21 cellular contexts compared by ENCODE assay signal in genomic region chr2:15388406-15389325, GRCh38.
A peak's percentile ranks its signal among the peaks of the same experiment; 100 is the strongest.
DNase-seq lines count a peak whose midpoint lies in the region; ATAC-seq, FAIRE-seq and TF ChIP-seq lines count a peak whose summit lies in the region.
"Had no signal": no experiment of that assay in that cellular context is flagged by ENCODE, and none has a peak within 500 bp of the region (broad histone marks: within the 10 kb centered on the region; RNA-seq: fewer than 3 reads in every experiment).

No MANE protein-coding gene starts in this region.

- H3K27ac ChIP-seq in HepG2 (ENCODE audit: extremely low read length, insufficient read depth, low read length) (no peak overlapping the region), right lobe of liver (no peak overlapping the region), mesendoderm (ENCODE audit: low read depth, low read length) (no peak overlapping the region)
- H3K27ac ChIP-seq: BLaER1, SJCRH30 had no signal

- DNase-seq in HepG2 (ENCODE audit: low spot score) (peak; percentile 5), right lobe of liver (no peak), SK-N-DZ (ENCODE audit: low spot score) (peak; percentile 91), mesendoderm (peak; percentile 12), SHP77 treated with DMSO at 0.1 percent for 48 hours (lab: John Stamatoyannopoulos, UW) (no peak), nucleus accumbens (lab: John Stamatoyannopoulos, UW) (no peak)
- DNase-seq: Calu3; CD4-positive, alpha-beta memory T cell; DMS79; HFFc6; MG63; NCI-H1048; NCI-H1436; NCI-H2029; NCI-H2171; NCI-H446; NK-92 treated with Interleukin-12 subunit alpha and Interleukin-12 subunit beta, amount 100 ng/mL, for 24 hours; SJCRH30 had no signal

- H3K79me2 ChIP-seq in HepG2 (ENCODE audit: insufficient read depth, low read length), result no peaks in the 10 kb centered on the region
- no peaks in the 10 kb centered on the region for H3K79me2 ChIP-seq in mesendoderm (ENCODE audit: control insufficient read depth, insufficient read depth, low read length)

- H3K4ac ChIP-seq in mesendoderm (ENCODE audit: low read depth, low read length), result no peak overlapping the region

- H2BK5ac ChIP-seq in mesendoderm (ENCODE audit: low read length), result no peak overlapping the region

- H3K4me3 ChIP-seq in HepG2 (replicated peaks in 1 of 3; ENCODE audit: insufficient read depth in 1 of 3, low read depth in 2 of 3, low read length in 3 of 3), result no peak overlapping the region
- H3K4me3 ChIP-seq in right lobe of liver, result no peak overlapping the region
- H3K4me3 ChIP-seq in mesendoderm (ENCODE audit: low read length), result no peak overlapping the region
- H3K4me3 ChIP-seq: BLaER1, MG63, SJCRH30 had no signal

- in situ Hi-C loops in HepG2 (cut with HindIII; ENCODE audit: extremely low pct_ligation_motif_present, low pct_unique_long_range_greater_than_20kb), result no loop called here

- H3K27me3 ChIP-seq in HepG2 (ENCODE audit: control insufficient read depth in 1 of 2, insufficient read depth in 2 of 2, low read length in 2 of 2) (no peaks in the 10 kb centered on the region), right lobe of liver (no peaks in the 10 kb centered on the region), mesendoderm (ENCODE audit: insufficient read depth, low read length, poor library complexity) (no peaks in the 10 kb centered on the region)
- H3K27me3 ChIP-seq: BLaER1, MG63, SJCRH30 had no signal

- no peak overlapping the region for H2BK15ac ChIP-seq in mesendoderm (replicated peaks; ENCODE audit: low read depth)

- H3K79me1 ChIP-seq in mesendoderm (ENCODE audit: low read length), result no peaks in the 10 kb centered on the region

- intact Hi-C loops in HepG2 (cut with micrococcal nuclease; ENCODE audit: unreplicated experiment), result no loop called here
- intact Hi-C loops in right lobe of liver (cut with DNase I), result no loop called here

- TF ChIP-seq CTCF in HepG2 (CRISPR knock-in tag; IDR thresholded peaks at IDR 0.05), result no peak
- TF ChIP-seq CTCF in right lobe of liver (IDR thresholded peaks at IDR 0.05), result no peak

- 97% methylated on average over 5 of the region's 5 CpGs for WGBS in HepG2 (ENCODE audit: low lambda C conversion rate)
- 89% methylated on average over 4 of the region's 5 CpGs for WGBS in right lobe of liver (ENCODE audit: insufficient coverage, low coverage, low lambda C conversion rate, missing lambda C conversion rate)
- WGBS in mesendoderm (ENCODE audit: extremely low coverage, insufficient coverage, low lambda C conversion rate), result no CpG with 5 or more reads among the region's 5 CpGs

- TF ChIP-seq EP300 in HepG2 (IDR thresholded peaks at IDR 0.05; ENCODE audit: low read depth in 2 of 2, low read length in 2 of 2) (no peak), HepG2 (CRISPR knock-in tag; IDR thresholded peaks at IDR 0.05; ENCODE audit: borderline replicate concordance) (no peak)

- no peak overlapping the region for H4K8ac ChIP-seq in mesendoderm (ENCODE audit: low read depth, low read length)

- no peak overlapping the region for H2BK120ac ChIP-seq in mesendoderm (ENCODE audit: low read depth, low read length)

- no peak overlapping the region for H4K5ac ChIP-seq in mesendoderm (ENCODE audit: low read length)

- CTCF ChIA-PET in HepG2 (lab: Yijun Ruan, JAX; ENCODE audit: low intra/inter-chr PET ratio, low total read pairs), result no interaction called here

- 0 out of 2 replicates have a peak, but pooled peaks cover 4% of the 10 kb centered on the region for H3K9me3 ChIP-seq in HepG2 (ENCODE audit: low read length)
- H3K9me3 ChIP-seq in right lobe of liver, result no peaks in the 10 kb centered on the region
- H3K9me3 ChIP-seq: BLaER1, MG63, SJCRH30 had no signal

- H4K20me1 ChIP-seq in HepG2 (ENCODE audit: insufficient read depth, low read length), result no peaks in the 10 kb centered on the region
- H4K20me1 ChIP-seq: BLaER1 had no signal

- ATAC-seq in HepG2 (no peak), right lobe of liver (no peak), GM18907 (IDR thresholded peaks at IDR 0.05; ENCODE audit: unreplicated experiment) (no peak)

- no peak for FAIRE-seq in HepG2 (lab: Jason Lieb, UNC)
- FAIRE-seq: H54 had no signal

- no peak overlapping the region for H3K56ac ChIP-seq in mesendoderm (ENCODE audit: low read length)

- no peak for TF ChIP-seq POLR2A in HepG2 (IDR thresholded peaks at IDR 0.05; ENCODE audit: insufficient read depth in 1 of 2, low read depth in 2 of 2, low read length in 2 of 2)
- TF ChIP-seq POLR2A in right lobe of liver (IDR thresholded peaks at IDR 0.05), result no peak

- no peak overlapping the region for H3K18ac ChIP-seq in mesendoderm (ENCODE audit: low read length)

- no peak overlapping the region for H3K23ac ChIP-seq in mesendoderm (ENCODE audit: low read length)

- H3K9ac ChIP-seq in HepG2 (ENCODE audit: insufficient read depth, low read depth, low read length), result no peak overlapping the region
- no peak overlapping the region for H3K9ac ChIP-seq in mesendoderm (ENCODE audit: low read length)
- H3K9ac ChIP-seq: BLaER1 had no signal

- H3K4me1 ChIP-seq in HepG2 (ENCODE audit: insufficient read depth, low read length) (no peaks in the 10 kb centered on the region), right lobe of liver (no peaks in the 10 kb centered on the region), mesendoderm (ENCODE audit: control insufficient read depth, low read depth, low read length) (no peaks in the 10 kb centered on the region)
- H3K4me1 ChIP-seq: BLaER1, SJCRH30 had no signal

- H3K36me3 ChIP-seq in HepG2 (replicated peaks in 1 of 2; ENCODE audit: control insufficient read depth in 1 of 2, insufficient read depth in 2 of 2, low read length in 2 of 2) (peaks cover 0 to 8% of the 10 kb centered on the region in 2 experiments; a peak in 3 of 5 replicates), right lobe of liver (peaks cover 0 to 3% (median under 1%) of the 10 kb centered on the region in 4 donors), mesendoderm (ENCODE audit: control insufficient read depth, insufficient read depth, low read length) (no peaks in the 10 kb centered on the region)

- BruUV-seq in HepG2 (replicated peaks; lab: Mats Ljungman, UMichigan), result no TSS peak

- POLR2A ChIA-PET in HepG2 (lab: Yijun Ruan, JAX), result no interaction called here

- H2AK5ac ChIP-seq in mesendoderm (ENCODE audit: low read length), result no peak overlapping the region

- no peak for TF ChIP-seq RAD21 in HepG2 (CRISPR knock-in tag; IDR thresholded peaks at IDR 0.05)

- no peak overlapping the region for H2AFZ ChIP-seq in HepG2 (ENCODE audit: low read length)

- H3K4me2 ChIP-seq in HepG2 (ENCODE audit: low read depth, low read length) (no peak overlapping the region), mesendoderm (ENCODE audit: low read length) (no peak overlapping the region)
- H3K4me2 ChIP-seq: BLaER1 had no signal

TF ChIP-seq in HepG2, 621 proteins besides CTCF, POLR2A, EP300 and RAD21:
- TF ChIP-seq, protein P1, sequence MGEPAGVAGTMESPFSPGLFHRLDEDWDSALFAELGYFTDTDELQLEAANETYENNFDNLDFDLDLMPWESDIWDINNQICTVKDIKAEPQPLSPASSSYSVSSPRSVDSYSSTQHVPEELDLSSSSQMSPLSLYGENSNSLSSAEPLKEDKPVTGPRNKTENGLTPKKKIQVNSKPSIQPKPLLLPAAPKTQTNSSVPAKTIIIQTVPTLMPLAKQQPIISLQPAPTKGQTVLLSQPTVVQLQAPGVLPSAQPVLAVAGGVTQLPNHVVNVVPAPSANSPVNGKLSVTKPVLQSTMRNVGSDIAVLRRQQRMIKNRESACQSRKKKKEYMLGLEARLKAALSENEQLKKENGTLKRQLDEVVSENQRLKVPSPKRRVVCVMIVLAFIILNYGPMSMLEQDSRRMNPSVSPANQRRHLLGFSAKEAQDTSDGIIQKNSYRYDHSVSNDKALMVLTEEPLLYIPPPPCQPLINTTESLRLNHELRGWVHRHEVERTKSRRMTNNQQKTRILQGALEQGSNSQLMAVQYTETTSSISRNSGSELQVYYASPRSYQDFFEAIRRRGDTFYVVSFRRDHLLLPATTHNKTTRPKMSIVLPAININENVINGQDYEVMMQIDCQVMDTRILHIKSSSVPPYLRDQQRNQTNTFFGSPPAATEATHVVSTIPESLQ (CRISPR knock-in tag; conservative IDR thresholded peaks at IDR 0.05), result no peak
- TF ChIP-seq NFE2 (CRISPR knock-in tag; IDR thresholded peaks at IDR 0.05), result 0 out of 2 replicates have a peak, but pooled peaks have one; percentile 55
- TF ChIP-seq, protein P2, sequence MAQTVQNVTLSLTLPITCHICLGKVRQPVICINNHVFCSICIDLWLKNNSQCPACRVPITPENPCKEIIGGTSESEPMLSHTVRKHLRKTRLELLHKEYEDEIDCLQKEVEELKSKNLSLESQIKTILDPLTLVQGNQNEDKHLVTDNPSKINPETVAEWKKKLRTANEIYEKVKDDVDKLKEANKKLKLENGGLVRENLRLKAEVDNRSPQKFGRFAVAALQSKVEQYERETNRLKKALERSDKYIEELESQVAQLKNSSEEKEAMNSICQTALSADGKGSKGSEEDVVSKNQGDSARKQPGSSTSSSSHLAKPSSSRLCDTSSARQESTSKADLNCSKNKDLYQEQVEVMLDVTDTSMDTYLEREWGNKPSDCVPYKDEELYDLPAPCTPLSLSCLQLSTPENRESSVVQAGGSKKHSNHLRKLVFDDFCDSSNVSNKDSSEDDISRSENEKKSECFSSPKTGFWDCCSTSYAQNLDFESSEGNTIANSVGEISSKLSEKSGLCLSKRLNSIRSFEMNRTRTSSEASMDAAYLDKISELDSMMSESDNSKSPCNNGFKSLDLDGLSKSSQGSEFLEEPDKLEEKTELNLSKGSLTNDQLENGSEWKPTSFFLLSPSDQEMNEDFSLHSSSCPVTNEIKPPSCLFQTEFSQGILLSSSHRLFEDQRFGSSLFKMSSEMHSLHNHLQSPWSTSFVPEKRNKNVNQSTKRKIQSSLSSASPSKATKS (CRISPR knock-in tag; IDR thresholded peaks at IDR 0.05), result no peak
- peak; percentile 61; the same call in 1 of the 2 replicates for TF ChIP-seq MAFF (IDR thresholded peaks at IDR 0.05; ENCODE audit: low read depth, low read length)
- TF ChIP-seq MAFK (conservative IDR thresholded peaks at IDR 0.05 in 1 of 2, IDR thresholded peaks at IDR 0.05 in 1 of 2; ENCODE audit: low read length in 2 of 2), result peak; percentile 55 to 66
- TF ChIP-seq NFE2L2 (IDR thresholded peaks at IDR 0.05; ENCODE audit: low read length), result peak; percentile 91
TF ChIP-seq in HepG2: peak in this region for 4.

Comparison
In these comparisons a context has a peak if more than half of its experiments do, and no peak if none do; other contexts are left out.
1. DNase-seq: peak in HepG2 (single experiment), SK-N-DZ (single experiment) and mesendoderm (single experiment); none in right lobe of liver (0 of 3), SHP77 treated with DMSO at 0.1 percent for 48 hours (single experiment) and nucleus accumbens (0 of 56).